ENCODE assay signal across 20 cellular contexts in genomic region chr13:112765734-112766133, GRCh38.
"Had no signal": no experiment of that assay in that cellular context is flagged by ENCODE, and none has a peak within 500 bp of the region (broad histone marks: within the 10 kb centered on the region; RNA-seq: fewer than 3 reads in every experiment).

No MANE protein-coding gene starts in this region.

- H3K4me3 Mint-ChIP-seq: activated CD8-positive, alpha-beta memory T cell treated with anti-CD3 and anti-CD28 coated beads, Interleukin-2, amount 10 ng/mL, durations not matched to agents 7 days and 5 days; activated naive CD8-positive, alpha-beta T cell; activated T-cell treated with anti-CD3 and anti-CD28 coated beads, Interleukin-2, amount 50 U/mL, for 4 hours; stimulated activated naive B cell treated with anti-CD40 and anti-IgM and Interleukin-4, amounts not matched to agents 10 μg/mL and 1 μg/mL and 100 μg/mL, for 72 hours had no signal

- H3K27ac Mint-ChIP-seq: activated naive CD8-positive, alpha-beta T cell; stimulated activated naive B cell treated with anti-CD40 and anti-IgM and Interleukin-4, amounts not matched to agents 10 μg/mL and 1 μg/mL and 100 μg/mL, for 72 hours had no signal

- H3K4me1 ChIP-seq: pancreas had no signal

- H3K36me3 ChIP-seq: pancreas, thyroid gland had no signal

- H3K27me3 Mint-ChIP-seq: activated CD8-positive, alpha-beta memory T cell treated with anti-CD3 and anti-CD28 coated beads, Interleukin-2, amount 10 ng/mL, durations not matched to agents 7 days and 5 days; activated naive CD8-positive, alpha-beta T cell; stimulated activated naive B cell treated with anti-CD40 and anti-IgM and Interleukin-4, amounts not matched to agents 10 μg/mL and 1 μg/mL and 100 μg/mL, for 72 hours had no signal

- H3K4me3 ChIP-seq: body of pancreas, pancreas, thyroid gland had no signal

- ATAC-seq: activated CD8-positive, alpha-beta memory T cell treated with anti-CD3 and anti-CD28 coated beads, Interleukin-2, amount 10 ng/mL, durations not matched to agents 7 days and 5 days; activated T-cell treated with anti-CD3 and anti-CD28 coated beads, Interleukin-2, amount 50 U/mL, for 4 hours; body of pancreas; left ventricle myocardium superior; pancreas; stimulated activated naive B cell treated with anti-CD40 and anti-IgM and Interleukin-4, amounts not matched to agents 10 μg/mL and 1 μg/mL and 100 μg/mL, for 72 hours had no signal

- H3K9me3 ChIP-seq: body of pancreas, pancreas, thyroid gland had no signal

- DNase-seq: activated CD4-positive, alpha-beta T cell treated with anti-CD3 and anti-CD28 coated beads, Interleukin-2, amount 50 U/mL, for 48 hours; activated CD8-positive, alpha-beta memory T cell treated with anti-CD3 and anti-CD28 coated beads, Interleukin-2, amount 10 ng/mL, durations not matched to agents 7 days and 5 days; activated effector memory CD4-positive, alpha-beta T cell treated with anti-CD3 and anti-CD28 coated beads, Interleukin-2, amount 50 U/mL, for 16 hours; activated T-cell treated with anti-CD3 and anti-CD28 coated beads, Interleukin-2, amount 50 U/mL, for 4 hours; amygdala; body of pancreas; effector CD8-positive, alpha-beta T cell; foreskin melanocyte; kidney glomerular epithelial cell; left ventricle myocardium superior; pancreas; retina; stimulated activated CD4-positive, alpha-beta T cell treated with anti-CD3 and anti-CD28 coated beads, Interleukin-2, amount 100 ng/mL, for 48 hours; stimulated activated naive B cell treated with anti-CD40 and anti-IgM and Interleukin-4, amounts not matched to agents 10 μg/mL and 1 μg/mL and 100 μg/mL, for 72 hours; T1000; thyroid gland had no signal

- FAIRE-seq: pancreas, urothelium cell line had no signal

- H3K27me3 ChIP-seq: body of pancreas, pancreas, thyroid gland had no signal

- H3K9me3 Mint-ChIP-seq: stimulated activated naive B cell treated with anti-CD40 and anti-IgM and Interleukin-4, amounts not matched to agents 10 μg/mL and 1 μg/mL and 100 μg/mL, for 72 hours had no signal

- H3K27ac ChIP-seq: body of pancreas, epithelial cell of prostate, pancreas, VCaP had no signal
